In genomic region chr3:55782351-55782750, GRCh38 we compare ENCODE assay signal across 34 cellular contexts.
"Had no signal": no experiment of that assay in that cellular context is flagged by ENCODE, and none has a peak within 500 bp of the region (broad histone marks: within the 10 kb centered on the region; RNA-seq: fewer than 3 reads in every experiment).

No MANE protein-coding gene starts in this region.

- H3K27me3 ChIP-seq: adrenal gland, body of pancreas, breast epithelium, Peyer's patch had no signal

- H3K4me3 ChIP-seq: adrenal gland, body of pancreas, breast epithelium, Peyer's patch had no signal

- DNase-seq: activated CD4-positive, alpha-beta T cell treated with anti-CD3 and anti-CD28 coated beads for 36 hours; activated CD4-positive, alpha-beta T cell treated with anti-CD3 and anti-CD28 coated beads, Interleukin-2, amount 10 ng/mL, durations not matched to agents 7 days and 5 days; activated CD4-positive, alpha-beta T cell treated with anti-CD3 and anti-CD28 coated beads, Interleukin-2, amount 50 U/mL, for 48 hours; activated CD8-positive, alpha-beta T cell treated with anti-CD3 and anti-CD28 coated beads, Interleukin-2, amount 10 ng/mL, durations not matched to agents 7 days and 5 days; activated gamma-delta T cell treated with Interleukin-2 at 50 U/mL for 16 hours; activated naive CD4-positive, alpha-beta T cell treated with anti-CD3 and anti-CD28 coated beads for 36 hours; activated T-cell treated with anti-CD3 and anti-CD28 coated beads for 4 hours; activated T-cell treated with anti-CD3 and anti-CD28 coated beads, Interleukin-2, amount 50 U/mL, for 4 hours; adrenal gland; body of pancreas; caudate nucleus; cerebellar nuclear complex; NCI-H1048; NCI-H1105 treated with DMSO at 0.1 percent for 48 hours; NCI-H1436; NCI-H1694; NCI-H1930; NCI-H2081 treated with DMSO at 0.1 percent for 48 hours; NCI-H226; NCI-H524 treated with DMSO at 0.1 percent for 48 hours; NK-92 treated with Interleukin-12 subunit alpha and Interleukin-12 subunit beta, amount 100 ng/mL, for 24 hours; PC-3; Peyer's patch; RPMI8226; SIG-M5; T-cell; T1000 had no signal

- H3K4me1 ChIP-seq: adrenal gland, body of pancreas, breast epithelium, Peyer's patch had no signal

- ATAC-seq: activated CD4-positive, alpha-beta T cell treated with anti-CD3 and anti-CD28 coated beads for 36 hours; activated CD4-positive, CD25-positive, alpha-beta regulatory T cell treated with anti-CD3 and anti-CD28 coated beads, Interleukin-2, amount 50 U/mL, for 24 hours; activated CD8-positive, alpha-beta T cell treated with anti-CD3 and anti-CD28 coated beads, Interleukin-2, amount 10 ng/mL, durations not matched to agents 7 days and 5 days; activated naive CD4-positive, alpha-beta T cell treated with anti-CD3 and anti-CD28 coated beads, Interleukin-2, amount 50 U/mL, for 72 hours; activated T-cell treated with anti-CD3 and anti-CD28 coated beads, Interleukin-2, amount 50 U/mL, for 4 hours; body of pancreas; PC-3; Right ventricle myocardium inferior; SK-N-SH treated with all-trans-retinoic acid at 6 μM for 48 hours; T-cell; WTC11 had no signal

- H3K9me3 ChIP-seq: body of pancreas, breast epithelium, Peyer's patch had no signal

- H3K9ac ChIP-seq: KMS-11 had no signal

- H3K27ac ChIP-seq: adrenal gland, body of pancreas, KMS-11, Peyer's patch had no signal

- H3K36me3 ChIP-seq: adrenal gland, breast epithelium, Peyer's patch had no signal

- H3K4me2 ChIP-seq: KMS-11 had no signal
